8 cellular contexts compared by ENCODE assay signal in the genomic region with DNA sequence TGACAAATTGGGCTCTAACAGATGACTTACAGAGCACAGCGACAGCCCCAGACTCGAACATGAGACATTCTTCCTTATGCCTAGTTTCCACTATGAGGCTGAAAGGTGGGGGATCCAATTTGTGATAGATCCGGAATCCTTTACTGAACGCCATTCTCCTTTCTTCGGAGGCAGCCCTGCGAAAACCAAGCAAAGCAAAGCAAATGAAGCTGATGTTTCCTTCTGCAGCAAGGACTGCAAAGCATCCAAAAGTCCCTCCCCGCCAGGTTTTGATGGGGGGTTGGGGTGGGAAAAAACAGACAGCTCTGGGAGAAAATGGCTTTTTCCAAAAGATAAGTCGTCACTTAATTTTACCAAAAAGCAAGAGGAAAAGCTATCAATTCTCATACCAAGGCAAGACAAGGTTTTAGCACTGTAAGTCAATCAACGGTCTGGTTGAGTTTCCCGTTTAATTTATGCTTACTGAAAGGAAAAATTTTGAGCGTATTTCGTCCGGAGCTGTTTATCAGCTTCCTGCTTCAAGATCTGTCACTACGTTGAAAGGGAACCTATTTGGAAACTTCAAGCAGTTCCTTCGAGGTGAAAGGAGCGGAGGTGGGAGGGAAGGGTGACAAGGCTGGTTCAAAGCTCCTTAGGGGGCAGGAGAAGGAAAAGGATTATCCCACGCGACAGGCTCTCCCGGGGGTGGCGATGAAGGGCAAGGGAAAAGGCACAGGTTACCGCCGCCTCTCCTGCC. TPM values are rescaled to one million over a fixed set of nuclear protein-coding genes. Genes with fewer than 3 reads are reported as not detected.
DNase-seq lines count a peak whose midpoint lies in the region; ATAC-seq, FAIRE-seq and TF ChIP-seq lines count a peak whose summit lies in the region.

No MANE protein-coding gene starts in this region.

- peaks cover 7% of the 10 kb centered on the region for H3K36me3 Mint-ChIP-seq in activated T-helper 1 cell treated with anti-CD3 and anti-CD28 coated beads, Interleukin-12 subunit alpha, Interleukin-12 subunit beta, Interleukin-2, Interleukin-4 antibody, amounts not matched to agents 30 ng/mL and 10 ng/mL and 1 ng/mL, durations not matched to agents 14 hours and 24 hours and 36 hours (ENCODE audit: low read depth)

- intact Hi-C loops in activated T-helper 1 cell treated with anti-CD3 and anti-CD28 coated beads, Interleukin-12 subunit alpha, Interleukin-12 subunit beta, Interleukin-2, Interleukin-4 antibody, amounts not matched to agents 30 ng/mL and 10 ng/mL and 1 ng/mL, durations not matched to agents 14 hours and 24 hours and 36 hours (cut with micrococcal nuclease) = loop anchor here (1.0 to 5.0 kb wide), 11 partner anchors 15 to 1068 kb away; partner anchors contain the start of genes CFAP298, GART, MIS18A and SCAF4

- peak overlapping the region; percentile 91 for H2AFZ ChIP-seq in neuron (ENCODE audit: low read depth, low read length)

- H3K4me1 Mint-ChIP-seq in activated T-helper 1 cell treated with anti-CD3 and anti-CD28 coated beads, Interleukin-12 subunit alpha, Interleukin-12 subunit beta, Interleukin-2, Interleukin-4 antibody, amounts not matched to agents 30 ng/mL and 10 ng/mL and 1 ng/mL, durations not matched to agents 14 hours and 24 hours and 36 hours (ENCODE audit: low read depth) = peaks cover 41% of the 10 kb centered on the region

- FAIRE-seq in GM12891 (lab: Jason Lieb, UNC) = peak; percentile 58

- no peak for TF ChIP-seq POLR2A in GM12891 (IDR thresholded peaks at IDR 0.05; ENCODE audit: low read depth, low read length)

- H3K36me3 ChIP-seq in neuron (ENCODE audit: insufficient read depth, low read length) = no peaks in the 10 kb centered on the region

- H3K4me3 Mint-ChIP-seq in activated T-helper 1 cell treated with anti-CD3 and anti-CD28 coated beads, Interleukin-12 subunit alpha, Interleukin-12 subunit beta, Interleukin-2, Interleukin-4 antibody, amounts not matched to agents 30 ng/mL and 10 ng/mL and 1 ng/mL, durations not matched to agents 14 hours and 24 hours and 36 hours = peak overlapping the region; percentile 98

- H3K4me3 ChIP-seq in neuron (ENCODE audit: low read length) = peak overlapping the region; percentile 69

- H3K9me3 Mint-ChIP-seq in activated T-helper 1 cell treated with anti-CD3 and anti-CD28 coated beads, Interleukin-12 subunit alpha, Interleukin-12 subunit beta, Interleukin-2, Interleukin-4 antibody, amounts not matched to agents 30 ng/mL and 10 ng/mL and 1 ng/mL, durations not matched to agents 14 hours and 24 hours and 36 hours = no peaks in the 10 kb centered on the region

- H3K27me3 ChIP-seq in neuron (ENCODE audit: insufficient read depth, low read length) = no peaks in the 10 kb centered on the region

- H3K27ac Mint-ChIP-seq in activated T-helper 1 cell treated with anti-CD3 and anti-CD28 coated beads, Interleukin-12 subunit alpha, Interleukin-12 subunit beta, Interleukin-2, Interleukin-4 antibody, amounts not matched to agents 30 ng/mL and 10 ng/mL and 1 ng/mL, durations not matched to agents 14 hours and 24 hours and 36 hours = peak overlapping the region; percentile 96

- DNase-seq in ACHN (peak; percentile 23), GM12891 (ENCODE audit: insufficient read length, low spot score) (peak; percentile 14), NCI-H526 (lab: John Stamatoyannopoulos, UW) (peak; percentile 18 to 74), foreskin melanocyte (peak; percentile 29)
- DNase-seq in activated T-helper 1 cell treated with anti-CD3 and anti-CD28 coated beads, Interleukin-12 subunit alpha, Interleukin-12 subunit beta, Interleukin-2, Interleukin-4 antibody, amounts not matched to agents 30 ng/mL and 10 ng/mL and 1 ng/mL, durations not matched to agents 14 hours and 24 hours and 36 hours (ENCODE audit: low spot score) = peak; percentile 8

- no peaks in the 10 kb centered on the region for H3K27me3 Mint-ChIP-seq in activated T-helper 1 cell treated with anti-CD3 and anti-CD28 coated beads, Interleukin-12 subunit alpha, Interleukin-12 subunit beta, Interleukin-2, Interleukin-4 antibody, amounts not matched to agents 30 ng/mL and 10 ng/mL and 1 ng/mL, durations not matched to agents 14 hours and 24 hours and 36 hours (ENCODE audit: insufficient read depth)

- H3K9me3 ChIP-seq in neuron (ENCODE audit: low read length) = no peaks in the 10 kb centered on the region

- peaks cover 15% of the 10 kb centered on the region for H3K4me1 ChIP-seq in neuron (ENCODE audit: insufficient read depth, low read length)

- in situ Hi-C loops in ACHN (cut with HindIII; ENCODE audit: low pct_ligation_motif_present, low pct_unique_long_range_greater_than_20kb, low sequenced_read_pairs) = no loop called here

- ATAC-seq in HG03280 (IDR thresholded peaks at IDR 0.05; ENCODE audit: unreplicated experiment) (no peak), HG02763 (IDR thresholded peaks at IDR 0.05; ENCODE audit: unreplicated experiment) (no peak)

TF ChIP-seq in GM12891, 5 proteins besides CTCF, POLR2A, EP300 and RAD21:
- TF ChIP-seq TAF1 (IDR thresholded peaks at IDR 0.05; ENCODE audit: low read depth, low read length) = no peak
- no peak for TF ChIP-seq POLR2AphosphoS5 (IDR thresholded peaks at IDR 0.05; ENCODE audit: low read depth, low read length)
- TF ChIP-seq POU2F2 (IDR thresholded peaks at IDR 0.05; ENCODE audit: low read depth, low read length) = no peak
- no peak for TF ChIP-seq SPI1 (IDR thresholded peaks at IDR 0.05; ENCODE audit: low read depth, low read length)
- no peak for TF ChIP-seq PAX5 (IDR thresholded peaks at IDR 0.05; ENCODE audit: insufficient read depth, low read length, severe bottlenecking)

RNA-seq across cellular contexts. Expression of gene SYNJ1, which starts 0.9 kb away (rescaled TPM):
- 1.7 TPM for polyA plus RNA-seq in GM12891 (2012; ENCODE audit: low read depth, missing spikeins)
- 13.1 and 13.7 TPM in 2 replicates for total RNA-seq in activated T-helper 1 cell treated with anti-CD3 and anti-CD28 coated beads, Interleukin-12 subunit alpha, Interleukin-12 subunit beta, Interleukin-2, Interleukin-4 antibody, amounts not matched to agents 30 ng/mL and 10 ng/mL and 1 ng/mL, durations not matched to agents 14 hours and 24 hours and 36 hours

RNA-seq across cellular contexts. Expression of gene PAXBP1, which starts 44.6 kb away (rescaled TPM):
- polyA plus RNA-seq in GM12891 (2012; ENCODE audit: low read depth, missing spikeins) = 19.3 TPM
- total RNA-seq in activated T-helper 1 cell treated with anti-CD3 and anti-CD28 coated beads, Interleukin-12 subunit alpha, Interleukin-12 subunit beta, Interleukin-2, Interleukin-4 antibody, amounts not matched to agents 30 ng/mL and 10 ng/mL and 1 ng/mL, durations not matched to agents 14 hours and 24 hours and 36 hours = 58.3 and 62.6 TPM in 2 replicates
